Comparison of ENCODE assay signal across 8 cellular contexts in the genomic region with DNA sequence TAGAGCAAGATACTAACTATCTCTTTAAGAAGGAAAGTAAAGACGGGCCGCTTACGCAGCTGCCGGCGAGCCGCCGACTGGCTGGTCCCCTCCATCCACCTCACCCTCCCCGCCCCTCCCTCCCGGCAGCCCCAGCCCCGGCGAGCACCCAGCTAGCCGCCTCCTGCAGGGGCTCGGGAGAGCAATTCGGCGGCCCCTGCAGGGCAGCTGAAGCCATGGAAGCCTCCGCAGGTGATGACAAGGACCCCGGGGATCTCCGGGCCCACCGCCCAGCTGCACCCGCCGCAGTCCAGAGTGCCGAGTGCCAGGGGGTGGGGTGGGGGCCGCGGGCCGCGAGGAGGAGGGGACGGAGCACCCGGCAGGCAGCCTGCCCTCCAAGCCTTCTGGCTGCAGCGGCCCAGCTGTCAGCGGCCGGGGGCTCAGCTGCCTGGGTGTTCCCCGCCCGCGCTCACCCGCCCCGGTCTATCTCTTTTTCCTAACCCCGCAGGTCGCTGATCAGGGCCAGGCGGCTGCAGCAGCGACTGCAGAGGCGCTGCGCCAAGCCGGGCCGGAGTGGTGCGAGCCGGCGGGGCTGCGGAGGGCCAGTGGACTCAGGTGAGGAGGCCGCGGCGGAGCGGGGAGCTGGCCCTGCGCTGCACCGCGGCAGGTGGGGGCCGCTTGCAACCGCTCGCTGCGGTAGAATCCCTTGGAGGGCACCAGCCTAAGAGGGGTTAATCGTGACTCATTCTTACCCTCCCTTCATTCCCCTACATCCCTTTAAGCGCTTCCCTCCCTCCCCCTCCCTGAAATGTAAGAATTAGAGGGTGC. TPM values are rescaled to one million over a fixed set of nuclear protein-coding genes. Genes with fewer than 3 reads are reported as not detected.
A peak's percentile ranks its signal among the peaks of the same experiment; 100 is the strongest.
DNase-seq lines count a peak whose midpoint lies in the region; ATAC-seq, FAIRE-seq and TF ChIP-seq lines count a peak whose summit lies in the region.

A gene with protein sequence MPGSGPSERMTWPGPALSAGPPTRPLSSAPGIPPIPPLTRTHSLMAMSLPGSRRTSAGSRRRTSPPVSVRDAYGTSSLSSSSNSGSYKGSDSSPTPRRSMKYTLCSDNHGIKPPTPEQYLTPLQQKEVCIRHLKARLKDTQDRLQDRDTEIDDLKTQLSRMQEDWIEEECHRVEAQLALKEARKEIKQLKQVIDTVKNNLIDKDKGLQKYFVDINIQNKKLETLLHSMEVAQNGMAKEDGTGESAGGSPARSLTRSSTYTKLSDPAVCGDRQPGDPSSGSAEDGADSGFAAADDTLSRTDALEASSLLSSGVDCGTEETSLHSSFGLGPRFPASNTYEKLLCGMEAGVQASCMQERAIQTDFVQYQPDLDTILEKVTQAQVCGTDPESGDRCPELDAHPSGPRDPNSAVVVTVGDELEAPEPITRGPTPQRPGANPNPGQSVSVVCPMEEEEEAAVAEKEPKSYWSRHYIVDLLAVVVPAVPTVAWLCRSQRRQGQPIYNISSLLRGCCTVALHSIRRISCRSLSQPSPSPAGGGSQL (plus strand): TSS at position 128 of the 807 bp plus-strand sequence. CDS start 29,946 bp downstream, outside the sequence.

- peaks cover 3% of the 10 kb centered on the region for H3K9me3 Mint-ChIP-seq in activated CD4-positive, alpha-beta T cell treated with anti-CD3 and anti-CD28 coated beads for 36 hours (ENCODE audit: low read depth)

- FAIRE-seq in kidney (lab: Jason Lieb, UNC): no peak

- peak within 1 kb of the TSS; percentile 52 to 62 for H3K4me3 ChIP-seq in kidney (ENCODE audit: low read length in 2 of 2)

- H3K36me3 ChIP-seq in kidney (ENCODE audit: control insufficient read depth in 1 of 2, insufficient read depth in 2 of 2, low read length in 2 of 2): no peaks in the 10 kb centered on the region

- H3K9ac ChIP-seq in kidney (ENCODE audit: low read length in 2 of 2): peak within 1 kb of the TSS in 1 of 2 donors; percentile 60

- H3K9me3 ChIP-seq in kidney (ENCODE audit: control insufficient read depth in 1 of 2, low read length in 2 of 2): no peaks in the 10 kb centered on the region

- peaks cover 46% of the 10 kb centered on the region for H3K4me1 Mint-ChIP-seq in activated CD4-positive, alpha-beta T cell treated with anti-CD3 and anti-CD28 coated beads for 36 hours

- H3K4me1 ChIP-seq in kidney (ENCODE audit: control insufficient read depth in 1 of 2, insufficient read depth in 1 of 2, low read depth in 1 of 2, low read length in 2 of 2): peaks cover 0 to 9% of the 10 kb centered on the region in 2 donors

- peak; percentile 65 for ATAC-seq in GM21381 (IDR thresholded peaks at IDR 0.05; ENCODE audit: unreplicated experiment)
- peak; percentile 91 for ATAC-seq in activated CD4-positive, alpha-beta T cell treated with anti-CD3 and anti-CD28 coated beads for 36 hours

- CTCF ChIA-PET in activated CD4-positive, alpha-beta T cell treated with anti-CD3 and anti-CD28 coated beads for 36 hours (lab: Charles Lee): interaction anchor here (0.8 to 0.9 kb wide), 2 partner anchors 53 to 158 kb away, joined by 3 read pairs; no protein-coding TSS in a partner anchor

- peak; percentile 91 for DNase-seq in AG20443 (ENCODE audit: low spot score)
- DNase-seq in NCI-H146 treated with DMSO at 0.1 percent for 48 hours (lab: John Stamatoyannopoulos, UW; ENCODE audit: unreplicated experiment): peak; percentile 62
- peak; percentile 86 for DNase-seq in activated CD4-positive, alpha-beta T cell treated with anti-CD3 and anti-CD28 coated beads for 36 hours
- peak; percentile 75 for DNase-seq in cerebellum (ENCODE audit: low spot score)
- DNase-seq in kidney: peak; percentile 82
- DNase-seq in stimulated activated CD4-positive, alpha-beta T cell treated with anti-CD3 and anti-CD28 coated beads, Interleukin-12 subunit alpha, Interleukin-12 subunit beta, amount 100 ng/mL, for 48 hours (ENCODE audit: low read depth in 2 of 3, low spot score in 1 of 3): peak; percentile 46 to 70 (median 54)
- no peak for DNase-seq in T1000 (lab: John Stamatoyannopoulos, UW)

- POLR2A ChIA-PET in activated CD4-positive, alpha-beta T cell treated with anti-CD3 and anti-CD28 coated beads for 36 hours (lab: Charles Lee): interaction anchor here (0.9 kb wide), 1 partner anchor 61 kb away, joined by 3 read pairs; no protein-coding TSS in a partner anchor

- peaks cover 4% of the 10 kb centered on the region for H3K36me3 Mint-ChIP-seq in activated CD4-positive, alpha-beta T cell treated with anti-CD3 and anti-CD28 coated beads for 36 hours (ENCODE audit: low read depth)

- intact Hi-C loops in activated CD4-positive, alpha-beta T cell treated with anti-CD3 and anti-CD28 coated beads for 36 hours (cut with DNase I, micrococcal nuclease): loop anchor here (1.0 to 10.0 kb wide), 5 partner anchors 34 to 468 kb away; a partner anchor contains a TSS
- intact Hi-C loops in kidney (cut with DNase I): no loop called here

- peak within 1 kb of the TSS; percentile 66 for H3K27ac Mint-ChIP-seq in activated CD4-positive, alpha-beta T cell treated with anti-CD3 and anti-CD28 coated beads for 36 hours

- no peak for TF ChIP-seq CTCF in kidney (IDR thresholded peaks at IDR 0.05; ENCODE audit: borderline replicate concordance, extremely low read depth, insufficient read depth)

- no peaks in the 10 kb centered on the region for H3K27me3 Mint-ChIP-seq in activated CD4-positive, alpha-beta T cell treated with anti-CD3 and anti-CD28 coated beads for 36 hours

- H3K27ac ChIP-seq in kidney (ENCODE audit: low read depth in 2 of 2, low read length in 2 of 2): no peak within 1 kb of the TSS

- H3K4me3 Mint-ChIP-seq in activated CD4-positive, alpha-beta T cell treated with anti-CD3 and anti-CD28 coated beads for 36 hours: peak within 1 kb of the TSS; percentile 78

RNA-seq across cellular contexts. Expression of the gene that starts here (rescaled TPM):
- total RNA-seq in activated CD4-positive, alpha-beta T cell treated with anti-CD3 and anti-CD28 coated beads for 36 hours: 1 to 10 TPM; 2.5 to 2.9 TPM
- total RNA-seq in cerebellum: 12.8 TPM
- total RNA-seq in kidney: 3.1 TPM
- polyA plus RNA-seq in kidney (ENCODE audit: insufficient read depth, low read depth, low replicate concordance): 3.1 TPM
